ENCODE assay signal across 14 cellular contexts in genomic region chr6:135464634-135465033, GRCh38. TPM values are rescaled to one million over a fixed set of nuclear protein-coding genes. Genes with fewer than 3 reads are reported as not detected.
DNase-seq lines count a peak whose midpoint lies in the region; ATAC-seq, FAIRE-seq and TF ChIP-seq lines count a peak whose summit lies in the region.
"Had no signal": no experiment of that assay in that cellular context is flagged by ENCODE, and none has a peak within 500 bp of the region (broad histone marks: within the 10 kb centered on the region; RNA-seq: fewer than 3 reads in every experiment).

No MANE protein-coding gene starts in this region.

- TF ChIP-seq RAD21 in GM12878 (IDR thresholded peaks at IDR 0.05; ENCODE audit: insufficient read depth, low read depth, low read length), result no peak

- no peak overlapping the region for H3K9ac ChIP-seq in GM12878 (ENCODE audit: control insufficient read depth, insufficient read depth, low read length)

- ATAC-seq in GM18861 (IDR thresholded peaks at IDR 0.05; ENCODE audit: unreplicated experiment) (peak; percentile 36), GM21447 (IDR thresholded peaks at IDR 0.05; ENCODE audit: unreplicated experiment) (peak; percentile 80), HG03045 (IDR thresholded peaks at IDR 0.05; ENCODE audit: unreplicated experiment) (peak; percentile 60), GM12878 (peak; percentile 74)
- ATAC-seq: foreskin keratinocyte had no signal

- DNase-seq in GM12878 (ENCODE audit: low read depth, low spot score), result no peak
- DNase-seq in RPMI8226, result no peak
- no peak for DNase-seq in NCI-H146 treated with DMSO at 0.1 percent for 48 hours (lab: John Stamatoyannopoulos, UW; ENCODE audit: unreplicated experiment)
- DNase-seq in head of caudate nucleus, result no peak
- DNase-seq: cortex of kidney; foreskin keratinocyte; NCI-H1048; NCI-H526; stimulated activated CD4-positive, alpha-beta T cell treated with anti-CD3 and anti-CD28 coated beads, Interleukin-4, amount 100 ng/mL, for 4 hours had no signal

- TF ChIP-seq EP300 in GM12878 (IDR thresholded peaks at IDR 0.05; ENCODE audit: borderline replicate concordance in 1 of 2, control insufficient read depth in 1 of 2, low read depth in 2 of 2, low read length in 2 of 2), result no peak

- H4K20me1 ChIP-seq in GM12878 (ENCODE audit: control insufficient read depth, insufficient read depth), result no peaks in the 10 kb centered on the region

- no peak overlapping the region; the same call in 1 of the 2 replicates for H3K27ac ChIP-seq in GM12878 (ENCODE audit: control insufficient read depth, insufficient read depth)
- H3K27ac ChIP-seq: foreskin keratinocyte had no signal

- SMC1A ChIA-PET in GM12878 (lab: Charles Lee; ENCODE audit: uncharacterized antibody, unreplicated experiment), result interaction anchor here (0.6 to 1.5 kb wide), 9 partner anchors 14 to 1285 kb away, joined by 3 to 7 read pairs (median 3); no protein-coding TSS in a partner anchor

- H3K79me2 ChIP-seq in GM12878 (ENCODE audit: control insufficient read depth, insufficient read depth, low read length), result no peaks in the 10 kb centered on the region

- no peaks in the 10 kb centered on the region for H3K9me3 ChIP-seq in GM12878 (replicated peaks; ENCODE audit: control insufficient read depth, insufficient read depth, low read length)

- in situ Hi-C loops in GM12878 (cut with MboI), result no loop called here

- RAD21 ChIA-PET in GM12878 (lab: Charles Lee; ENCODE audit: unreplicated experiment), result interaction anchor here (1.0 to 1.3 kb wide), 4 partner anchors 11 to 854 kb away, joined by 3 to 4 read pairs (median 3); no protein-coding TSS in a partner anchor

- no peak for TF ChIP-seq CTCF in GM12878 (IDR thresholded peaks at IDR 0.05 in 2 of 3, conservative IDR thresholded peaks at IDR 0.05 in 1 of 3; ENCODE audit: control insufficient read depth in 2 of 3, extremely low read depth in 1 of 3, insufficient read depth in 1 of 3, low read depth in 3 of 3, low read length in 3 of 3)

- no peak for FAIRE-seq in GM12878 (lab: Jason Lieb, UNC)
- FAIRE-seq: H54, keratinocyte had no signal

- TF ChIP-seq POLR2A in GM12878 (IDR thresholded peaks at IDR 0.05; ENCODE audit: low read depth, low read length), result no peak

- H3K36me3 ChIP-seq in GM12878 (ENCODE audit: control insufficient read depth in 2 of 2, insufficient read depth in 2 of 2, low read length in 1 of 2), result no peaks in the 10 kb centered on the region

- no peak overlapping the region for H3K4me3 ChIP-seq in GM12878

- WGBS in GM12878 (ENCODE audit: insufficient coverage, insufficient replicate concordance, low lambda C conversion rate, missing lambda C conversion rate), result 95% methylated on average over 1 of the region's 1 CpG

- no peaks in the 10 kb centered on the region for H3K27me3 ChIP-seq in GM12878 (replicated peaks in 1 of 2; ENCODE audit: control insufficient read depth in 2 of 2, insufficient read depth in 2 of 2, low read length in 1 of 2)
- H3K27me3 ChIP-seq: foreskin keratinocyte had no signal

- H2AFZ ChIP-seq in GM12878 (ENCODE audit: control insufficient read depth, low read depth, low read length), result peak overlapping the region; percentile 70

- no TSS peak for BruUV-seq in GM12878 (replicated peaks; lab: Mats Ljungman, UMichigan)

- intact Hi-C loops in GM12878 (cut with micrococcal nuclease; ENCODE audit: unreplicated experiment) (no loop called here), head of caudate nucleus (cut with DNase I) (no loop called here)

- POLR2A ChIA-PET in GM12878 (lab: Charles Lee), result no interaction called here

- CTCF ChIA-PET in GM12878 (lab: Yijun Ruan, JAX), result interaction anchor here (0.7 to 1.4 kb wide), 5 partner anchors 8 to 445 kb away, joined by 3 to 6 read pairs (median 3); no protein-coding TSS in a partner anchor

- peaks cover 16% of the 10 kb centered on the region for H3K4me1 ChIP-seq in GM12878 (ENCODE audit: control insufficient read depth, insufficient read depth, low read length)
- H3K4me1 ChIP-seq: foreskin keratinocyte had no signal

- H3K4me2 ChIP-seq in GM12878 (ENCODE audit: control insufficient read depth, insufficient read depth), result no peak overlapping the region

TF ChIP-seq in GM12878, 131 proteins besides CTCF, POLR2A, EP300 and RAD21:
- TF ChIP-seq SREBF2 (IDR thresholded peaks at IDR 0.05; ENCODE audit: low read length), result no peak
- TF ChIP-seq HCFC1 (IDR thresholded peaks at IDR 0.05; ENCODE audit: low read length), result no peak
- no peak for TF ChIP-seq CBX5 (IDR thresholded peaks at IDR 0.05; ENCODE audit: low read depth)
- TF ChIP-seq POU2F2 (IDR thresholded peaks at IDR 0.05; ENCODE audit: borderline replicate concordance, low read depth, low read length), result no peak
- TF ChIP-seq PBX3 (IDR thresholded peaks at IDR 0.05; ENCODE audit: insufficient replicate concordance, low read depth, low read length), result peak; percentile 65
- TF ChIP-seq RUNX3 (IDR thresholded peaks at IDR 0.05; ENCODE audit: low read length), result peak; percentile 24; the same call in 1 of the 2 replicates
- TF ChIP-seq MEF2A (IDR thresholded peaks at IDR 0.05; ENCODE audit: insufficient read depth, low read depth, low read length), result no peak
- no peak for TF ChIP-seq FOS (IDR thresholded peaks at IDR 0.05; ENCODE audit: borderline replicate concordance, extremely low read depth, insufficient read length)
- peak; percentile 91 for TF ChIP-seq PKNOX1 (IDR thresholded peaks at IDR 0.05)
TF ChIP-seq in GM12878: peak in this region for 3.

RNA-seq across cellular contexts. Expression of gene AHI1, which starts 32.9 kb away (rescaled TPM):
- total RNA-seq in GM12878 (2013; cell fraction: nucleolus; rRNA removed), result 46.4 and 46.8 TPM in 2 replicates
- 4.6 and 5.0 TPM in 2 replicates for total RNA-seq in GM12878 (2014; rRNA removed)
- total RNA-seq in GM12878 (2014; rRNA removed; fragmentation: Illumina TruSeq; extraction: Trizol), result 5.3 and 6.0 TPM in 2 replicates
- 4.1 and 5.4 TPM in 2 replicates for total RNA-seq in GM12878 (2021)
- polyA plus RNA-seq in GM12878 (2011; ENCODE audit: low read depth), result 2.1 TPM
- 9.5 and 15.7 TPM in 2 replicates for polyA plus RNA-seq in GM12878 (2011; rRNA removed)
- polyA plus RNA-seq in GM12878 (2011; cell fraction: cytosol; rRNA removed), result 2.8 and 3.4 TPM in 2 replicates
- polyA plus RNA-seq in GM12878 (2011; cell fraction: nucleus; rRNA removed), result 12.6 and 13.6 TPM in 2 replicates
- polyA plus RNA-seq in GM12878 (2012), result 6.9 and 9.0 TPM in 2 replicates
- 4.6 and 4.8 TPM in 2 replicates for polyA plus RNA-seq in GM12878 (2014; fragmentation: Illumina TruSeq; extraction: Trizol)
- polyA plus RNA-seq in GM12878 (2014; fragmentation: Nextera tagmentation; extraction: Ambion mirVana), result 1 to 10 TPM; 3.2 to 3.6 TPM
- polyA plus RNA-seq in GM12878 (2014; rRNA removed), result 2.6 and 3.4 TPM in 2 replicates
- 1 to 10 TPM; 4.8 to 6.6 TPM for polyA plus RNA-seq in GM12878 (2016; fragmentation: Nextera tagmentation; extraction: Ambion mirVana)
- 5.8 and 8.2 TPM in 2 replicates for polyA minus RNA-seq in GM12878 (2011; rRNA and poly(A)+ RNA removed)
- polyA minus RNA-seq in GM12878 (2011; cell fraction: cytosol; rRNA and poly(A)+ RNA removed), result 0.94 and 3.5 TPM in 2 replicates
- 11.4 and 21.3 TPM in 2 replicates for polyA minus RNA-seq in GM12878 (2011; cell fraction: nucleus; rRNA and poly(A)+ RNA removed)
